ENCODE assay signal across 2 cellular contexts in genomic region chr2:112627060-112628040, GRCh38.
TF ChIP-seq lines count a peak whose summit lies in the region.

No MANE protein-coding gene starts in this region.

TF ChIP-seq in SK-N-SH, 30 proteins besides CTCF, POLR2A, EP300 and RAD21 (continued from another document):
- TF ChIP-seq TCF12 (IDR thresholded peaks at IDR 0.05) (peak; percentile 76), GABPA (IDR thresholded peaks at IDR 0.05; ENCODE audit: low read depth) (0 out of 2 replicates have a peak, but pooled peaks have one; percentile 14), NFIC (IDR thresholded peaks at IDR 0.05; ENCODE audit: borderline replicate concordance) (peak; percentile 64), RXRA (IDR thresholded peaks at IDR 0.05; ENCODE audit: borderline replicate concordance, low read depth) (no peak; the same call in 1 of the 2 replicates), JUND (IDR thresholded peaks at IDR 0.05) (peak; percentile 79), EZH2phosphoT487 (IDR thresholded peaks at IDR 0.05; ENCODE audit: borderline replicate concordance, low read depth) (no peak), REST (IDR thresholded peaks at IDR 0.05; ENCODE audit: low read depth, low read length) (0 out of 2 replicates have a peak, but pooled peaks have one; percentile 7), FOXM1 (IDR thresholded peaks at IDR 0.05; ENCODE audit: low read depth) (no peak), POLR2AphosphoS5 (IDR thresholded peaks at IDR 0.05; ENCODE audit: low read depth, low read length) (peak; percentile 69; the same call in 1 of the 2 replicates), TAF1 (IDR thresholded peaks at IDR 0.05; ENCODE audit: borderline replicate concordance, low read depth, low read length) (0 out of 2 replicates have a peak, but pooled peaks have one; percentile 5), TEAD4 (IDR thresholded peaks at IDR 0.05; ENCODE audit: borderline replicate concordance, insufficient read depth) (peak; percentile 68), SMC3 (IDR thresholded peaks at IDR 0.05; ENCODE audit: low read depth, low read length) (no peak), FOSL2 (IDR thresholded peaks at IDR 0.05; ENCODE audit: borderline replicate concordance, low read depth) (peak; percentile 78; the same call in 1 of the 2 replicates)
- TF ChIP-seq, protein P1, sequence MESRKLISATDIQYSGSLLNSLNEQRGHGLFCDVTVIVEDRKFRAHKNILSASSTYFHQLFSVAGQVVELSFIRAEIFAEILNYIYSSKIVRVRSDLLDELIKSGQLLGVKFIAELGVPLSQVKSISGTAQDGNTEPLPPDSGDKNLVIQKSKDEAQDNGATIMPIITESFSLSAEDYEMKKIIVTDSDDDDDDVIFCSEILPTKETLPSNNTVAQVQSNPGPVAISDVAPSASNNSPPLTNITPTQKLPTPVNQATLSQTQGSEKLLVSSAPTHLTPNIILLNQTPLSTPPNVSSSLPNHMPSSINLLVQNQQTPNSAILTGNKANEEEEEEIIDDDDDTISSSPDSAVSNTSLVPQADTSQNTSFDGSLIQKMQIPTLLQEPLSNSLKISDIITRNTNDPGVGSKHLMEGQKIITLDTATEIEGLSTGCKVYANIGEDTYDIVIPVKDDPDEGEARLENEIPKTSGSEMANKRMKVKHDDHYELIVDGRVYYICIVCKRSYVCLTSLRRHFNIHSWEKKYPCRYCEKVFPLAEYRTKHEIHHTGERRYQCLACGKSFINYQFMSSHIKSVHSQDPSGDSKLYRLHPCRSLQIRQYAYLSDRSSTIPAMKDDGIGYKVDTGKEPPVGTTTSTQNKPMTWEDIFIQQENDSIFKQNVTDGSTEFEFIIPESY (IDR thresholded peaks at IDR 0.05; ENCODE audit: borderline replicate concordance, low read depth) = peak; percentile 57; the same call in 1 of the 2 replicates
- TF ChIP-seq, protein P2, sequence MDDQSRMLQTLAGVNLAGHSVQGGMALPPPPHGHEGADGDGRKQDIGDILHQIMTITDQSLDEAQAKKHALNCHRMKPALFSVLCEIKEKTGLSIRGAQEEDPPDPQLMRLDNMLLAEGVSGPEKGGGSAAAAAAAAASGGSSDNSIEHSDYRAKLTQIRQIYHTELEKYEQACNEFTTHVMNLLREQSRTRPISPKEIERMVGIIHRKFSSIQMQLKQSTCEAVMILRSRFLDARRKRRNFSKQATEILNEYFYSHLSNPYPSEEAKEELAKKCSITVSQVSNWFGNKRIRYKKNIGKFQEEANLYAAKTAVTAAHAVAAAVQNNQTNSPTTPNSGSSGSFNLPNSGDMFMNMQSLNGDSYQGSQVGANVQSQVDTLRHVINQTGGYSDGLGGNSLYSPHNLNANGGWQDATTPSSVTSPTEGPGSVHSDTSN (IDR thresholded peaks at IDR 0.05) = peak; percentile 64

TF ChIP-seq in endothelial cell of umbilical vein, 7 proteins besides CTCF, POLR2A, EP300 and RAD21 (continued from another document):
- TF ChIP-seq, protein P3, sequence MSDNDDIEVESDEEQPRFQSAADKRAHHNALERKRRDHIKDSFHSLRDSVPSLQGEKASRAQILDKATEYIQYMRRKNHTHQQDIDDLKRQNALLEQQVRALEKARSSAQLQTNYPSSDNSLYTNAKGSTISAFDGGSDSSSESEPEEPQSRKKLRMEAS (IDR thresholded peaks at IDR 0.05; ENCODE audit: insufficient read depth, insufficient read length) = no peak
- TF ChIP-seq EZH2 (IDR thresholded peaks at IDR 0.05; ENCODE audit: borderline replicate concordance, low read depth, low read length, severe bottlenecking) = no peak
